ENCODE assay signal across 10 cellular contexts in the genomic region with DNA sequence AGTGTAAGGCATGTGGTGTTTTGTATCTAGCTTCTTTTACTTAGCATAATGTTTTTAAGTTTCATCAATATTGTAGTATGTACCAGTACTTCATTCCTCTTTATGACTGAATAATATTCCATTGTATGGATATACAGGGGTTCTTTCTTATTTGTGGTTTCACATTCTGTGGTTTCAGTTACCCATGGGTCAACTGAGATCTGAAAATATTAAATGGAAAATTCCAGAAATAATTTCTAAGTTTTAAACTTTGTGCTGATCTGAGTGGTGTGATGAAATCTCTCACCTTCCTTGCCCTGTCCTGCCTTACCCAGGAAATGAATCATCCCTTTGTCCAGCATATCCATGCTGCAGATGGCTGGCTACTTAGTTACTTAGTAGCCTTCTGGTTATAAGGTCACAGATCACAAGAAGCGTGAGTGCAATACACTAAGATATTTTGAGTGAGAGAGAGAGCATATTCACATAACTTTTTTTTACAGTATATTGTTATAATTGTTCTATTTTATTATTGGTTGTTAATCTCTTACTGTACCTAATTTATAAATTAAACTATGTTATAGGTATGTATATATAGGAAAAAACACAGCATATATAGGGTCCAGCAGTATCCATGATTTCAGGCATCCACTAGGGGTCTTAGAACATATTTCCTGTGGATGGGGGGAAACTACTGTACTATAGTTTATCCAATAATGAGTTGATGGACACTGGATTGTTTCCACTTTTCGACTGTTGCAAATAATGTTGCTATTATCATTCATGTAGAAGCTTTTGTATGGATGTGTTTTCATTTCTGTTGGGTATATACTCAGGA. TPM values are rescaled to one million over a fixed set of nuclear protein-coding genes. Genes with fewer than 3 reads are reported as not detected.
DNase-seq lines count a peak whose midpoint lies in the region; ATAC-seq, FAIRE-seq and TF ChIP-seq lines count a peak whose summit lies in the region.
"Had no signal": no experiment of that assay in that cellular context is flagged by ENCODE, and none has a peak within 500 bp of the region (broad histone marks: within the 10 kb centered on the region; RNA-seq: fewer than 3 reads in every experiment).

No MANE protein-coding gene starts in this region.

- H3K36me3 ChIP-seq in BE2C (peaks cover 10% of the 10 kb centered on the region), bronchial epithelial cell (ENCODE audit: control insufficient read depth, insufficient read depth, low read length) (no peaks in the 10 kb centered on the region), left lung (peaks cover 0 to 44% of the 10 kb centered on the region in 2 donors)

- no peak for DNase-seq in BE2C
- DNase-seq in LoVo (ENCODE audit: low spot score): peak; percentile 35
- peak; percentile 46 for DNase-seq in bronchial epithelial cell (ENCODE audit: low read depth)
- DNase-seq in left lung: no peak
- DNase-seq in chondrocyte (ENCODE audit: low spot score): no peak
- no peak for DNase-seq in erythroblast (lab: John Stamatoyannopoulos, UW)
- DNase-seq: CD4-positive, alpha-beta T cell; NCI-H146 had no signal

- H3K4me1 Mint-ChIP-seq in chondrocyte (ENCODE audit: low read depth): peaks cover 37% of the 10 kb centered on the region

- 0 out of 2 replicates have a peak, but pooled peaks have one; percentile 13 for TF ChIP-seq CTCF in BE2C (IDR thresholded peaks at IDR 0.05; ENCODE audit: low read depth, low read length)
- no peak for TF ChIP-seq CTCF in bronchial epithelial cell (IDR thresholded peaks at IDR 0.05; ENCODE audit: insufficient read depth, low read length, severe bottlenecking)
- no peak for TF ChIP-seq CTCF in left lung (IDR thresholded peaks at IDR 0.05)
- no peak for TF ChIP-seq CTCF in chondrocyte (IDR thresholded peaks at IDR 0.05)

- H3K9me3 Mint-ChIP-seq in chondrocyte (ENCODE audit: low read depth): peaks cover 5% of the 10 kb centered on the region
- H3K9me3 Mint-ChIP-seq: CD4-positive, alpha-beta T cell had no signal

- no peak overlapping the region for H3K27ac Mint-ChIP-seq in chondrocyte (ENCODE audit: unreplicated experiment)
- H3K27ac Mint-ChIP-seq: CD4-positive, alpha-beta T cell had no signal

- peaks cover 14% of the 10 kb centered on the region for H3K36me3 Mint-ChIP-seq in chondrocyte (ENCODE audit: low read depth)

- H3K27ac ChIP-seq in left lung: no peak overlapping the region

- no peaks in the 10 kb centered on the region for H3K9me3 ChIP-seq in BE2C
- no peaks in the 10 kb centered on the region for H3K9me3 ChIP-seq in left lung

- no peaks in the 10 kb centered on the region for H3K4me1 ChIP-seq in BE2C
- peaks cover 0 to 33% of the 10 kb centered on the region in 2 donors for H3K4me1 ChIP-seq in left lung

- intact Hi-C loops in left lung (cut with DNase I): no loop called here

- no peaks in the 10 kb centered on the region for H3K27me3 Mint-ChIP-seq in chondrocyte (ENCODE audit: low read depth)
- H3K27me3 Mint-ChIP-seq: CD4-positive, alpha-beta T cell had no signal

- H3K4me3 ChIP-seq in BE2C (ENCODE audit: low read depth, low read length) (no peak overlapping the region), bronchial epithelial cell (ENCODE audit: low read depth, low read length) (no peak overlapping the region), left lung (no peak overlapping the region)

- no peak overlapping the region for H3K4me3 Mint-ChIP-seq in chondrocyte (ENCODE audit: unreplicated experiment)
- H3K4me3 Mint-ChIP-seq: CD4-positive, alpha-beta T cell had no signal

- FAIRE-seq in bronchial epithelial cell (lab: Jason Lieb, UNC): no peak

- no peak for TF ChIP-seq POLR2A in erythroblast (IDR thresholded peaks at IDR 0.05; ENCODE audit: low read length)

- ATAC-seq in left lung (peak; percentile 37), GM18870 (IDR thresholded peaks at IDR 0.05; ENCODE audit: unreplicated experiment) (no peak), HG02884 (IDR thresholded peaks at IDR 0.05; ENCODE audit: unreplicated experiment) (no peak)

- H3K27me3 ChIP-seq in BE2C (no peaks in the 10 kb centered on the region), bronchial epithelial cell (ENCODE audit: control insufficient read depth, insufficient read depth, low read length) (no peaks in the 10 kb centered on the region), left lung (no peaks in the 10 kb centered on the region)

RNA-seq across cellular contexts. Expression of a gene that starts 59.6 kb away (rescaled TPM):
- polyA plus RNA-seq in BE2C (2012; ENCODE audit: insufficient read depth, insufficient read length, low read depth): not detected
- total RNA-seq in bronchial epithelial cell: not detected in 2 replicates
- total RNA-seq in left lung: not detected
- not detected in 3 replicates for total RNA-seq in chondrocyte

Comparison
In these comparisons a context has a peak if more than half of its experiments do, and no peak if none do; other contexts are left out.
1. DNase-seq: peak in LoVo (single experiment) and bronchial epithelial cell (single experiment); none in BE2C (single experiment), left lung (0 of 2), chondrocyte (single experiment) and erythroblast (0 of 2).